In genomic region chr3:149967067-149967685, GRCh38 we compare ENCODE assay signal across 8 cellular contexts. TPM values are rescaled to one million over a fixed set of nuclear protein-coding genes. Genes with fewer than 3 reads are reported as not detected.
DNase-seq lines count a peak whose midpoint lies in the region; FAIRE-seq and TF ChIP-seq lines count a peak whose summit lies in the region.

No MANE protein-coding gene starts in this region.

- H3K4me1 ChIP-seq in Caco-2 (no peaks in the 10 kb centered on the region), HUES6 (ENCODE audit: control insufficient read depth, insufficient read depth, low read length) (peaks cover 28% of the 10 kb centered on the region), OCI-LY7 (ENCODE audit: insufficient read depth, low read length, poor library complexity, severe bottlenecking) (peaks cover 8% of the 10 kb centered on the region), endothelial cell of umbilical vein (ENCODE audit: control insufficient read depth, extremely low read depth, insufficient read depth, low read length) (peaks cover 27% of the 10 kb centered on the region)

- no peak for FAIRE-seq in endothelial cell of umbilical vein (lab: Jason Lieb, UNC)

- H3K9me3 ChIP-seq in Caco-2 (no peaks in the 10 kb centered on the region), HUES6 (ENCODE audit: control insufficient read depth, insufficient read depth, low read depth, low read length) (no peaks in the 10 kb centered on the region), OCI-LY7 (ENCODE audit: low read length) (no peaks in the 10 kb centered on the region), endothelial cell of umbilical vein (replicated peaks; ENCODE audit: control insufficient read depth, insufficient read depth, low read length) (no peaks in the 10 kb centered on the region)

- BruUV-seq in Caco-2 (replicated peaks; lab: Mats Ljungman, UMichigan) (no TSS peak), OCI-LY7 (replicated peaks; lab: Mats Ljungman, UMichigan) (no TSS peak), endothelial cell of umbilical vein (replicated peaks; lab: Mats Ljungman, UMichigan) (no TSS peak)

- H3K4me3 ChIP-seq in Caco-2 (ENCODE audit: low read depth, low read length): no peak overlapping the region
- peak overlapping the region; percentile 87; the same call in 1 of the 2 replicates for H3K4me3 ChIP-seq in HUES6 (ENCODE audit: low read depth, low read length)
- H3K4me3 ChIP-seq in OCI-LY7 (ENCODE audit: low read depth, low read length, poor library complexity, severe bottlenecking): no peak overlapping the region
- H3K4me3 ChIP-seq in endothelial cell of umbilical vein (replicated peaks in 1 of 3; ENCODE audit: insufficient read depth in 1 of 3, low read depth in 1 of 3, low read length in 3 of 3): no peak overlapping the region

- CTCF ChIA-PET in Caco-2 (lab: Charles Lee) (interaction anchor here (0.5 to 1.8 kb wide), 4 partner anchors 217 to 1118 kb away, joined by 3 to 22 read pairs (median 4); partner anchors contain the start of gene MED12L), OCI-LY7 (lab: Charles Lee; ENCODE audit: unreplicated experiment) (no interaction called here), endothelial cell of umbilical vein (lab: Charles Lee) (interaction anchor here (0.5 to 5.4 kb wide), 23 partner anchors 9 to 579 kb away, joined by 3 to 87 read pairs (median 6); partner anchors contain the start of genes EIF2A and SERP1)

- H3K9ac ChIP-seq in HUES6 (ENCODE audit: low read length) (no peak overlapping the region), endothelial cell of umbilical vein (replicated peaks; ENCODE audit: extremely low read depth, insufficient read depth, low read length) (no peak overlapping the region)

- no peaks in the 10 kb centered on the region for H3K79me2 ChIP-seq in OCI-LY7 (ENCODE audit: insufficient read depth, low read depth, low read length)
- peaks cover 76% of the 10 kb centered on the region for H3K79me2 ChIP-seq in endothelial cell of umbilical vein (ENCODE audit: control insufficient read depth, insufficient read depth, low read length)

- H2AFZ ChIP-seq in OCI-LY7 (ENCODE audit: low read length) (no peak overlapping the region), endothelial cell of umbilical vein (ENCODE audit: low read depth, low read length) (no peak overlapping the region)

- H3K9me1 ChIP-seq in endothelial cell of umbilical vein (replicated peaks; ENCODE audit: control insufficient read depth, extremely low read depth, insufficient read depth, low read length): no peaks in the 10 kb centered on the region

- H3K27ac Mint-ChIP-seq in Caco-2 (ENCODE audit: unreplicated experiment) (no peak overlapping the region), osteocyte (ENCODE audit: unreplicated experiment) (peak overlapping the region; percentile 76)

- TF ChIP-seq CTCF in Caco-2 (IDR thresholded peaks at IDR 0.05; ENCODE audit: insufficient read depth in 1 of 2, low read depth in 1 of 2, low read length in 1 of 2, severe bottlenecking in 1 of 2, unreplicated experiment in 1 of 2) (peak; percentile 31 to 58), OCI-LY7 (conservative IDR thresholded peaks at IDR 0.05; ENCODE audit: low read length) (peak; percentile 86), endothelial cell of umbilical vein (IDR thresholded peaks at IDR 0.05; ENCODE audit: extremely low read depth in 1 of 2, insufficient read depth in 1 of 2, low read depth in 1 of 2, low read length in 2 of 2) (peak; percentile 18 to 23), osteocyte (IDR thresholded peaks at IDR 0.05) (peak; percentile 67)

- TF ChIP-seq POLR2A in endothelial cell of umbilical vein (IDR thresholded peaks at IDR 0.05; ENCODE audit: low read depth, low read length): no peak

- POLR2A ChIA-PET in Caco-2 (lab: Charles Lee): no interaction called here
- POLR2A ChIA-PET in OCI-LY7 (lab: Charles Lee): interaction anchor here (0.6 to 2.1 kb wide), 3 partner anchors 9 to 202 kb away, joined by 3 to 6 read pairs (median 4); no protein-coding TSS in a partner anchor
- POLR2A ChIA-PET in endothelial cell of umbilical vein (lab: Charles Lee): no interaction called here

- DNase-seq in Caco-2: peak in 1 of 2 experiments; percentile 18
- peak; percentile 46 for DNase-seq in OCI-LY7 (ENCODE audit: low spot score)
- peak; percentile 54 for DNase-seq in endothelial cell of umbilical vein (ENCODE audit: low read depth, low spot score)
- DNase-seq in osteocyte (ENCODE audit: extremely low spot score, unreplicated experiment): no peak
- DNase-seq in activated effector memory CD4-positive, alpha-beta T cell treated with anti-CD3 and anti-CD28 coated beads, Interleukin-2, amount 50 U/mL, for 16 hours: no peak
- DNase-seq in UCSD-AML1 (lab: John Stamatoyannopoulos, UW; ENCODE audit: unreplicated experiment): no peak
- DNase-seq in NK-92 (lab: John Stamatoyannopoulos, UW; ENCODE audit: unreplicated experiment): no peak

- intact Hi-C loops in Caco-2 (cut with micrococcal nuclease; ENCODE audit: unreplicated experiment) (loop anchor here (1.0 to 10.0 kb wide), 4 partner anchors 217 to 635 kb away; partner anchors contain the start of gene SELENOT), OCI-LY7 (cut with micrococcal nuclease; ENCODE audit: unreplicated experiment) (loop anchor here (5.0 kb wide), 1 partner anchor 255 kb away; no protein-coding TSS in a partner anchor), endothelial cell of umbilical vein (cut with micrococcal nuclease) (loop anchor here (1.0 to 5.0 kb wide), 4 partner anchors 217 to 635 kb away; partner anchors contain the start of genes EIF2A, SELENOT and SERP1)

- H3K27me3 ChIP-seq in Caco-2 (replicated peaks; ENCODE audit: control insufficient read depth, insufficient read depth, low read length) (no peaks in the 10 kb centered on the region), HUES6 (ENCODE audit: control insufficient read depth, insufficient read depth, low read length) (no peaks in the 10 kb centered on the region), endothelial cell of umbilical vein (ENCODE audit: control insufficient read depth in 2 of 2, insufficient read depth in 2 of 2, low read length in 2 of 2) (peaks cover 0 to 2% of the 10 kb centered on the region in 2 experiments)

- H3K27ac ChIP-seq in HUES6 (ENCODE audit: low read depth, low read length) (no peak overlapping the region), OCI-LY7 (ENCODE audit: low read depth, low read length, poor library complexity, severe bottlenecking) (no peak overlapping the region), endothelial cell of umbilical vein (ENCODE audit: insufficient read depth, low read depth, low read length) (no peak overlapping the region)

- dilution Hi-C loops in endothelial cell of umbilical vein (cut with MboI; ENCODE audit: extremely low pct_ligation_motif_present, low sequenced_read_pairs): no loop called here

- H3K36me3 Mint-ChIP-seq in Caco-2 (ENCODE audit: insufficient read depth, unreplicated experiment): peaks cover 32% of the 10 kb centered on the region
- peaks cover 26% of the 10 kb centered on the region for H3K36me3 Mint-ChIP-seq in osteocyte (ENCODE audit: unreplicated experiment)

- H4K20me1 ChIP-seq in OCI-LY7 (ENCODE audit: insufficient read depth, low read length): no peaks in the 10 kb centered on the region; the same call in 1 of the 2 replicates
- H4K20me1 ChIP-seq in endothelial cell of umbilical vein (replicated peaks; ENCODE audit: control insufficient read depth, extremely low read depth, insufficient read depth, low read length): peaks cover 5% of the 10 kb centered on the region

- no peak overlapping the region for H3K4me3 Mint-ChIP-seq in Caco-2 (ENCODE audit: unreplicated experiment)
- peak overlapping the region; percentile 94 for H3K4me3 Mint-ChIP-seq in osteocyte (ENCODE audit: unreplicated experiment)

- H3K4me1 Mint-ChIP-seq in Caco-2 (ENCODE audit: low read depth, unreplicated experiment) (no peaks in the 10 kb centered on the region), osteocyte (ENCODE audit: unreplicated experiment) (peaks cover 57% of the 10 kb centered on the region)

- no peak overlapping the region for H3K4me2 ChIP-seq in OCI-LY7 (ENCODE audit: low read length)
- peak overlapping the region; percentile 91 for H3K4me2 ChIP-seq in endothelial cell of umbilical vein (ENCODE audit: insufficient read depth, low read length)

- H3K36me3 ChIP-seq in Caco-2 (ENCODE audit: control insufficient read depth, insufficient read depth, low read length): no peaks in the 10 kb centered on the region
- peaks cover 53% of the 10 kb centered on the region for H3K36me3 ChIP-seq in HUES6 (ENCODE audit: control insufficient read depth, insufficient read depth, low read length)
- no peaks in the 10 kb centered on the region for H3K36me3 ChIP-seq in OCI-LY7 (ENCODE audit: insufficient read depth, low read length)
- peaks cover 3 to 11% of the 10 kb centered on the region in 2 experiments for H3K36me3 ChIP-seq in endothelial cell of umbilical vein (ENCODE audit: control insufficient read depth in 2 of 2, extremely low read depth in 1 of 2, insufficient read depth in 2 of 2, low read length in 2 of 2)

- no peaks in the 10 kb centered on the region for H3K9me3 Mint-ChIP-seq in Caco-2 (ENCODE audit: unreplicated experiment)
- H3K9me3 Mint-ChIP-seq in osteocyte (ENCODE audit: unreplicated experiment): no peaks in the 10 kb centered on the region

- H3K9me2 ChIP-seq in OCI-LY7 (ENCODE audit: insufficient read depth, low read length): no peaks in the 10 kb centered on the region

- H3K27me3 Mint-ChIP-seq in Caco-2 (ENCODE audit: insufficient read depth, unreplicated experiment): no peaks in the 10 kb centered on the region
- H3K27me3 Mint-ChIP-seq in osteocyte (ENCODE audit: unreplicated experiment): no peaks in the 10 kb centered on the region

TF ChIP-seq in endothelial cell of umbilical vein, 7 proteins besides CTCF, POLR2A, EP300 and RAD21:
- TF ChIP-seq GATA2 (IDR thresholded peaks at IDR 0.05; ENCODE audit: insufficient read depth, insufficient read length, low read depth, low read length) (no peak), POLR2AphosphoS5 (IDR thresholded peaks at IDR 0.05; ENCODE audit: insufficient read depth, low read depth, low read length) (no peak), MAX (IDR thresholded peaks at IDR 0.05; ENCODE audit: insufficient read depth, insufficient read length) (no peak)

RNA-seq across cellular contexts. Expression of gene PFN2, which starts 3.5 kb away (rescaled TPM):
- 39.3 and 45.9 TPM in 2 replicates for total RNA-seq in Caco-2 (2022)
- 2.6 TPM in 2 replicates for total RNA-seq in OCI-LY7 (2014; rRNA removed; shearing (Covaris generic))
- 24.7 and 32.3 TPM in 2 replicates for total RNA-seq in OCI-LY7 (2022)
- total RNA-seq in endothelial cell of umbilical vein: 97.1 and 124 TPM in 2 replicates
- polyA plus RNA-seq in endothelial cell of umbilical vein: 143 and 165 TPM in 2 replicates
- 166 and 169 TPM in 2 replicates for polyA plus RNA-seq in endothelial cell of umbilical vein (2011; cell fraction: cytosol; rRNA removed)
- 76.0 and 117 TPM in 2 replicates for polyA plus RNA-seq in endothelial cell of umbilical vein (2011; cell fraction: nucleus; rRNA removed)
- 99.1 and 150 TPM in 2 replicates for polyA plus RNA-seq in endothelial cell of umbilical vein (2012)
- polyA minus RNA-seq in endothelial cell of umbilical vein: 121 and 128 TPM in 2 replicates
- polyA minus RNA-seq in endothelial cell of umbilical vein (2011; cell fraction: cytosol; rRNA and poly(A)+ RNA removed): 15.4 TPM
- polyA minus RNA-seq in endothelial cell of umbilical vein (2011; cell fraction: nucleus; rRNA and poly(A)+ RNA removed): 60.0 and 95.9 TPM in 2 replicates
- 429 and 447 TPM in 2 replicates for total RNA-seq in osteocyte

Comparison
In these comparisons a context has a peak if more than half of its experiments do, and no peak if none do; other contexts are left out.
1. DNase-seq: peak in OCI-LY7 (single experiment) and endothelial cell of umbilical vein (single experiment); none in osteocyte (single experiment), activated effector memory CD4-positive, alpha-beta T cell treated with anti-CD3 and anti-CD28 coated beads, Interleukin-2, amount 50 U/mL, for 16 hours (single experiment), UCSD-AML1 (single experiment) and NK-92 (single experiment).
2. CTCF ChIP-seq: peak in every context shown above with its lines; median percentile 86 in OCI-LY7; 67 in osteocyte; 44 in Caco-2; 20 in endothelial cell of umbilical vein.